8 cellular contexts compared by ENCODE assay signal in the genomic region with DNA sequence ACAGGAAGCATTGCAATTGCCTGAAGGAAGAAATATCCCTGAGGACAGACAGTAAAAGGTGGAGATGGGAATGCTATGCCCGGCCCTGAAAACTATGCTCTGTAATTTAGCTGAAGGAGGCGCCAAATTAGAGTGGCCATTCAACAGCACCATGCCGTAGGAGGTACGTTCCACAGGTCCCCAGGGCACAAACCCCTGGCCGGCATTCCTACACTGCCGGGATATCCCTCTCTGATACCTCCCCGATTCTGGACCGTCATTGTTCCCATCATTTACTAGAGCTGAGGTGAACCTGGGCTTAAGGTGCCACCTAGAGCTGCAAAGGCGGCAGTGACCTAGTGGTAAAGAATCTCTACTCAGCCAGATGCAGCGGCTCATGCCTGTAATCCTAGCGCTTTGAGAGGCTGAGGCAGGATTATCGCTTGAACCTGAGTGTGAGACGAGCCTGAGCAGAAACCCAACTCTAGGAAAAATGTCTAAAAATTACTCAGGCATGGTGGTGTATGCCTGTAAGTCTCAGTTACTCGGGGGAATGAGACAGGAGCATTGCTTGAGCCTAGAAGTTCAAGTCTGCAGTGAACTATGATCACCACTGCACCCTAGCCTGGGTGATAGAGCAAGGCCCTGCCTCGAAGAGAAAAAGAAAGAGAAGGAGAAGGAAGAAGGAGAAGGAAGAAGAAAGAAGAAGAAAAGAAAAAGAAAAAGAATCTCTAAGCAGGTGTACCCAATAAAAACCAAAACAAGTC. TPM values are rescaled to one million over a fixed set of nuclear protein-coding genes. Genes with fewer than 3 reads are reported as not detected.
DNase-seq lines count a peak whose midpoint lies in the region; TF ChIP-seq lines count a peak whose summit lies in the region.

No MANE protein-coding gene starts in this region.

- H2BK5ac ChIP-seq in neuronal stem cell (ENCODE audit: low read length) = no peak overlapping the region

- H4K8ac ChIP-seq in neuronal stem cell (ENCODE audit: low read depth, low read length) = no peak overlapping the region

- H4K20me1 ChIP-seq in fibroblast of lung (ENCODE audit: control insufficient read depth, extremely low read depth, insufficient read depth, low read length) = no peaks in the 10 kb centered on the region

- H3K4me2 ChIP-seq in fibroblast of lung (ENCODE audit: extremely low read depth, insufficient read depth, low read length) (no peak overlapping the region), neuronal stem cell (ENCODE audit: insufficient read depth, low read length, poor library complexity, severe bottlenecking) (no peak overlapping the region)

- no peak overlapping the region for H4K91ac ChIP-seq in neuronal stem cell (ENCODE audit: low read depth, low read length, poor library complexity)

- H3K79me1 ChIP-seq in neuronal stem cell (ENCODE audit: low read depth, low read length) = no peaks in the 10 kb centered on the region

- H3K14ac ChIP-seq in neuronal stem cell (ENCODE audit: low read length) = no peak overlapping the region

- H2BK15ac ChIP-seq in neuronal stem cell (ENCODE audit: low read length) = no peak overlapping the region

- H3K9ac ChIP-seq in fibroblast of lung (ENCODE audit: insufficient read depth, low read length) (no peak overlapping the region), neuronal stem cell (ENCODE audit: low read depth, low read length, poor library complexity) (peak overlapping the region; percentile 45)

- H3K9me3 ChIP-seq in fibroblast of lung (ENCODE audit: control insufficient read depth, insufficient read depth, low read depth, low read length) (no peaks in the 10 kb centered on the region), neuronal stem cell (replicated peaks in 1 of 2; ENCODE audit: control insufficient read depth in 2 of 2, insufficient read depth in 1 of 2, low read depth in 1 of 2, low read length in 2 of 2) (peaks cover 2 to 6% of the 10 kb centered on the region in 2 donors), esophagus muscularis mucosa (peaks cover 0 to 8% (median 0%) of the 10 kb centered on the region in 4 donors)

- no peak overlapping the region for H2BK120ac ChIP-seq in neuronal stem cell (ENCODE audit: low read depth, low read length)

- DNase-seq in GM12865 (ENCODE audit: low read depth) (peak; percentile 16), NCI-H82 (lab: John Stamatoyannopoulos, UW) (peak; percentile 62), fibroblast of lung (ENCODE audit: low read depth in 2 of 2) (peak; percentile 21 to 23), neuronal stem cell (ENCODE audit: low spot score) (peak; percentile 6), GDM1 (lab: John Stamatoyannopoulos, UW) (no peak), NCI-H187 treated with DMSO at 0.1 percent for 48 hours (lab: John Stamatoyannopoulos, UW) (no peak), esophagus muscularis mucosa (ENCODE audit: extremely low spot score) (no peak)
- no peak for DNase-seq in stimulated activated CD4-positive, alpha-beta T cell treated with anti-CD3 and anti-CD28 coated beads, Interleukin-4, amount 100 ng/mL, for 4 hours

- peak overlapping the region; percentile 22 for H2BK12ac ChIP-seq in neuronal stem cell (ENCODE audit: low read length)

- H3K4ac ChIP-seq in neuronal stem cell (ENCODE audit: low read length) = no peak overlapping the region

- H3K18ac ChIP-seq in neuronal stem cell (ENCODE audit: low read length) = no peak overlapping the region

- H3K4me1 ChIP-seq in fibroblast of lung (ENCODE audit: control insufficient read depth, extremely low read depth, insufficient read depth, low read length) (no peaks in the 10 kb centered on the region), neuronal stem cell (ENCODE audit: control insufficient read depth in 2 of 2, insufficient read depth in 1 of 2, low read depth in 1 of 2, low read length in 2 of 2) (peaks cover 0 to 1% of the 10 kb centered on the region in 2 donors), esophagus muscularis mucosa (peaks cover 0 to 17% (median 13%) of the 10 kb centered on the region in 4 donors)

- no peak for TF ChIP-seq EP300 in esophagus muscularis mucosa (IDR thresholded peaks at IDR 0.05)

- no CpG with 5 or more reads among the region's 15 CpGs for WGBS in neuronal stem cell (ENCODE audit: extremely low coverage in 2 of 2, insufficient read length in 2 of 2, insufficient replicate concordance in 1 of 2), 2 donors
- WGBS in esophagus muscularis mucosa = 54% methylated on average over 14 of the region's 15 CpGs

- H2AK5ac ChIP-seq in neuronal stem cell (ENCODE audit: low read depth, low read length) = no peak overlapping the region

- TF ChIP-seq POLR2A in esophagus muscularis mucosa (IDR thresholded peaks at IDR 0.05; ENCODE audit: low read depth) = no peak

- peak; percentile 26 for TF ChIP-seq CTCF in GM12865 (IDR thresholded peaks at IDR 0.05; ENCODE audit: insufficient read depth, low read depth, low read length, missing control alignments)
- peak in 1 of 2 donors; percentile 27 for TF ChIP-seq CTCF in fibroblast of lung (conservative IDR thresholded peaks at IDR 0.05 in 1 of 2, IDR thresholded peaks at IDR 0.05 in 1 of 2; ENCODE audit: low read depth in 1 of 2, low read length in 2 of 2)
- TF ChIP-seq CTCF in esophagus muscularis mucosa (IDR thresholded peaks at IDR 0.05) = peak in 1 of 3 experiments; percentile 26

- H3K27me3 ChIP-seq in fibroblast of lung (ENCODE audit: control insufficient read depth, insufficient read depth, low read length) (no peaks in the 10 kb centered on the region), neuronal stem cell (ENCODE audit: control insufficient read depth in 3 of 3, insufficient read depth in 3 of 3, low read depth in 1 of 3, low read length in 3 of 3) (no peaks in the 10 kb centered on the region), esophagus muscularis mucosa (no peaks in the 10 kb centered on the region)

- H2AFZ ChIP-seq in fibroblast of lung (ENCODE audit: low read length) (no peak overlapping the region), neuronal stem cell (ENCODE audit: low read length) (peak overlapping the region; percentile 58)

- H3K27ac ChIP-seq in fibroblast of lung (ENCODE audit: insufficient read depth, low read length) (no peak overlapping the region), neuronal stem cell (replicated peaks; ENCODE audit: low read length) (no peak overlapping the region), esophagus muscularis mucosa (replicated peaks in 1 of 4) (no peak overlapping the region)

- no peak overlapping the region for H3K23ac ChIP-seq in neuronal stem cell (ENCODE audit: low read depth, low read length, poor library complexity)

- no peaks in the 10 kb centered on the region for H3K79me2 ChIP-seq in fibroblast of lung (ENCODE audit: control insufficient read depth, insufficient read depth, low read length)

- H3K36me3 ChIP-seq in fibroblast of lung (ENCODE audit: control insufficient read depth, insufficient read depth, low read length) = no peaks in the 10 kb centered on the region
- H3K36me3 ChIP-seq in neuronal stem cell (replicated peaks in 1 of 2; ENCODE audit: control insufficient read depth in 2 of 2, insufficient read depth in 2 of 2, low read length in 2 of 2) = peaks cover 0 to 1% of the 10 kb centered on the region in 2 donors
- no peaks in the 10 kb centered on the region for H3K36me3 ChIP-seq in esophagus muscularis mucosa

- intact Hi-C loops in esophagus muscularis mucosa (cut with DNase I) = no loop called here

- H3K4me3 ChIP-seq in GM12865 (ENCODE audit: low read depth, low read length) (no peak overlapping the region), fibroblast of lung (replicated peaks in 1 of 4; ENCODE audit: control extremely low read depth in 1 of 4, insufficient read depth in 1 of 4, low read depth in 3 of 4, low read length in 4 of 4) (no peak overlapping the region), neuronal stem cell (ENCODE audit: low read length in 2 of 2) (no peak overlapping the region), esophagus muscularis mucosa (no peak overlapping the region)

RNA-seq across cellular contexts. Expression of a gene that starts 53.0 kb away (rescaled TPM):
- total RNA-seq in fibroblast of lung (57.5 and 61.6 TPM in 2 replicates), esophagus muscularis mucosa (10 to 100 TPM; 36.7 to 47.1 (median 43.2) TPM)
- 31.8 and 44.6 TPM in 2 replicates for polyA plus RNA-seq in fibroblast of lung
- 21.3 and 26.6 TPM in 2 replicates for polyA plus RNA-seq in fibroblast of lung (2012)
- polyA minus RNA-seq in fibroblast of lung (ENCODE audit: low replicate concordance) = 12.7 and 13.1 TPM in 2 replicates
- 31.3 TPM for polyA plus RNA-seq in neuronal stem cell (2013, experiment 1 of 2)
- polyA plus RNA-seq in neuronal stem cell (2013, experiment 2 of 2) = 31.4 TPM

Comparison
In these comparisons a context has a peak if more than half of its experiments do, and no peak if none do; other contexts are left out.
1. DNase-seq: peak in GM12865 (single experiment), NCI-H82 (single experiment), fibroblast of lung (2 of 2) and neuronal stem cell (single experiment); none in GDM1 (single experiment), stimulated activated CD4-positive, alpha-beta T cell treated with anti-CD3 and anti-CD28 coated beads, Interleukin-4, amount 100 ng/mL, for 4 hours (0 of 2), NCI-H187 treated with DMSO at 0.1 percent for 48 hours (single experiment) and esophagus muscularis mucosa (single experiment).